8 cellular contexts compared by ENCODE assay signal in the genomic region with DNA sequence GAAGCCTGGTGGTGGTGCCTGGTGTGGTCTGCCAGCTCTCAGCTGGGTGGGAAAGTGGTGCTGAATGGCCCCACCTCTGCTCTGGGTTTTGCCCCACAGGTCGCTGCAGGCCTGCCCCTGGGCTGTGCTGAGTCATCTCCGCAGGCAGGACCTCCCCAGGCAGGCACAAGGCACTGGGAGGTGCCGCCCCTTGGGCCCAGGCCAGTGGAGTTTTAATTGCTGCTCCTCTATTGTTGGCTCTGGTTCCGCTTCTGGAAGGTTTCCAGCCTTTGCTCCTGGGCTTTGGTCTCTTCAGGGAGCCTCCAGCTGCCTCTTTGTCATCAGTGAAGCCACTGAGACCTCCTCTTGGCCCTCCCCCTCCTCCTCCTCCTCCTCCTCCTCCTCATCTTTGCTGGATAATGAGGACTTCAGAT.
DNase-seq lines count a peak whose midpoint lies in the region; ATAC-seq and TF ChIP-seq lines count a peak whose summit lies in the region.

No MANE protein-coding gene starts in this region.

- H3K27me3 Mint-ChIP-seq in progenitor cell of endocrine pancreas = no peaks in the 10 kb centered on the region

- 60% methylated on average over 4 of the region's 4 CpGs for WGBS in smooth muscle cell (ENCODE audit: low lambda C conversion rate)

- peaks cover under 1% of the 10 kb centered on the region for H3K4me1 Mint-ChIP-seq in progenitor cell of endocrine pancreas (ENCODE audit: low read depth)

- no peaks in the 10 kb centered on the region for H3K9me3 ChIP-seq in smooth muscle cell (replicated peaks; ENCODE audit: low read depth)

- TF ChIP-seq CTCF in omental fat pad (IDR thresholded peaks at IDR 0.05) (no peak), smooth muscle cell (IDR thresholded peaks at IDR 0.05; ENCODE audit: borderline replicate concordance, insufficient read depth, poor library complexity, severe bottlenecking) (no peak), progenitor cell of endocrine pancreas (IDR thresholded peaks at IDR 0.05; ENCODE audit: unreplicated experiment) (no peak)

- H3K36me3 Mint-ChIP-seq in progenitor cell of endocrine pancreas (ENCODE audit: insufficient read depth) = peaks cover 3% of the 10 kb centered on the region

- ATAC-seq in GM21786 (IDR thresholded peaks at IDR 0.05; ENCODE audit: unreplicated experiment) (peak; percentile 88), omental fat pad (ENCODE audit: low FRiP score) (peak; percentile 84)

- no peaks in the 10 kb centered on the region for H3K79me2 ChIP-seq in smooth muscle cell (ENCODE audit: low read depth)

- no peak overlapping the region for H3K4me3 ChIP-seq in smooth muscle cell

- no peak overlapping the region for H3K4me3 Mint-ChIP-seq in progenitor cell of endocrine pancreas (ENCODE audit: low read depth)

- H3K27me3 ChIP-seq in smooth muscle cell (ENCODE audit: low read depth) = no peaks in the 10 kb centered on the region

- H3K4me2 ChIP-seq in smooth muscle cell = no peak overlapping the region

- H3K9ac ChIP-seq in smooth muscle cell (ENCODE audit: low read depth) = no peak overlapping the region

- H3K27ac ChIP-seq in smooth muscle cell (ENCODE audit: low read depth) = no peak overlapping the region

- no peaks in the 10 kb centered on the region for H3K4me1 ChIP-seq in smooth muscle cell (ENCODE audit: low read depth)

- no peaks in the 10 kb centered on the region for H3K36me3 ChIP-seq in smooth muscle cell (ENCODE audit: low read depth)

- H3K9me3 Mint-ChIP-seq in progenitor cell of endocrine pancreas (ENCODE audit: low read depth) = peaks cover 13% of the 10 kb centered on the region

- H3F3A ChIP-seq in smooth muscle cell (ENCODE audit: low read depth) = no peaks in the 10 kb centered on the region

- H4K20me1 ChIP-seq in smooth muscle cell (ENCODE audit: low read depth) = no peaks in the 10 kb centered on the region

- H2AFZ ChIP-seq in smooth muscle cell (ENCODE audit: low read depth) = no peak overlapping the region

- H3K27ac Mint-ChIP-seq in progenitor cell of endocrine pancreas = no peak overlapping the region

- DNase-seq in 8988T = peak; percentile 18
- DNase-seq in NCI-H2196 treated with DMSO at 0.1 percent for 48 hours (lab: John Stamatoyannopoulos, UW; ENCODE audit: unreplicated experiment) = peak; percentile 88
- DNase-seq in dermis blood vessel endothelial cell = peak; percentile 96
- DNase-seq in omental fat pad (ENCODE audit: low spot score) = no peak
- no peak for DNase-seq in smooth muscle cell (lab: John Stamatoyannopoulos, UW; ENCODE audit: unreplicated experiment)
- no peak for DNase-seq in progenitor cell of endocrine pancreas (ENCODE audit: low spot score, unreplicated experiment)
- no peak for DNase-seq in GM19238 (ENCODE audit: insufficient read length, low spot score)

Comparison
In these comparisons a context has a peak if more than half of its experiments do, and no peak if none do; other contexts are left out.
1. DNase-seq: peak in 8988T (single experiment), NCI-H2196 treated with DMSO at 0.1 percent for 48 hours (single experiment) and dermis blood vessel endothelial cell (single experiment); none in omental fat pad (single experiment), smooth muscle cell (single experiment), progenitor cell of endocrine pancreas (single experiment) and GM19238 (single experiment).